ENCODE assay signal across 20 cellular contexts in genomic region chr22:24543068-24543675, GRCh38. TPM values are rescaled to one million over a fixed set of nuclear protein-coding genes. Genes with fewer than 3 reads are reported as not detected.
A peak's percentile ranks its signal among the peaks of the same experiment; 100 is the strongest.
DNase-seq lines count a peak whose midpoint lies in the region; ATAC-seq and TF ChIP-seq lines count a peak whose summit lies in the region.
"Had no signal": no experiment of that assay in that cellular context is flagged by ENCODE, and none has a peak within 500 bp of the region (broad histone marks: within the 10 kb centered on the region; RNA-seq: fewer than 3 reads in every experiment).

No MANE protein-coding gene starts in this region.

- H3K9me3 ChIP-seq in stomach (no peaks in the 10 kb centered on the region), WERI-Rb-1 (ENCODE audit: severe bottlenecking) (no peaks in the 10 kb centered on the region)
- H3K9me3 ChIP-seq: HAP-1, uterus had no signal

- H3K27ac Mint-ChIP-seq in memory B cell, result peak overlapping the region; percentile 47
- H3K27ac Mint-ChIP-seq: CD8-positive, alpha-beta memory T cell; naive thymus-derived CD8-positive, alpha-beta T cell; T-helper 2 cell treated with Interferon-gamma antibody and Interleukin-4, amounts not matched to agents 5 μg/mL and 100 μg/mL, for 36 hours had no signal

- H3K9me3 Mint-ChIP-seq in memory B cell, result no peaks in the 10 kb centered on the region
- H3K9me3 Mint-ChIP-seq: CD8-positive, alpha-beta memory T cell; naive thymus-derived CD8-positive, alpha-beta T cell; T-helper 2 cell treated with Interferon-gamma antibody and Interleukin-4, amounts not matched to agents 5 μg/mL and 100 μg/mL, for 36 hours had no signal

- H3K4me1 Mint-ChIP-seq in memory B cell, result peaks cover 25% of the 10 kb centered on the region
- H3K4me1 Mint-ChIP-seq: CD8-positive, alpha-beta memory T cell had no signal

- no peaks in the 10 kb centered on the region for H3K27me3 ChIP-seq in KMS-11 (ENCODE audit: insufficient read depth, low read depth)
- H3K27me3 ChIP-seq in dorsolateral prefrontal cortex, result no peaks in the 10 kb centered on the region
- H3K27me3 ChIP-seq in stomach, result no peaks in the 10 kb centered on the region
- H3K27me3 ChIP-seq in WERI-Rb-1 (ENCODE audit: insufficient read depth, low read depth, severe bottlenecking), result no peaks in the 10 kb centered on the region
- H3K27me3 ChIP-seq: uterus had no signal

- no peak overlapping the region for H2AFZ ChIP-seq in KMS-11 (ENCODE audit: low read depth)

- no peak for TF ChIP-seq EP300 in stomach (IDR thresholded peaks at IDR 0.05)

- TF ChIP-seq CTCF in KMS-11 (conservative IDR thresholded peaks at IDR 0.05; ENCODE audit: low read depth, low read length) (no peak), dorsolateral prefrontal cortex (IDR thresholded peaks at IDR 0.05 in 54 of 56, conservative IDR thresholded peaks at IDR 0.05 in 2 of 56; ENCODE audit: low read depth in 1 of 56, partially characterized antibody in 56 of 56) (no peak), stomach (IDR thresholded peaks at IDR 0.05) (no peak), WERI-Rb-1 (IDR thresholded peaks at IDR 0.05; ENCODE audit: low read depth, low read length) (no peak)

- no peak overlapping the region for H3K4me3 Mint-ChIP-seq in memory B cell
- H3K4me3 Mint-ChIP-seq: CD8-positive, alpha-beta memory T cell; T-helper 2 cell treated with Interferon-gamma antibody and Interleukin-4, amounts not matched to agents 5 μg/mL and 100 μg/mL, for 36 hours had no signal

- no peaks in the 10 kb centered on the region for H3K79me2 ChIP-seq in KMS-11 (ENCODE audit: insufficient read depth, low read depth)

- peaks cover 36% of the 10 kb centered on the region for H3K36me3 Mint-ChIP-seq in memory B cell

- H4K20me1 ChIP-seq in KMS-11 (ENCODE audit: insufficient read depth), result no peaks in the 10 kb centered on the region

- intact Hi-C loops in dorsolateral prefrontal cortex (cut with DNase I), result no loop called here
- intact Hi-C loops in stomach (cut with DNase I; ENCODE audit: low total_unique reads), result no loop called here

- DNase-seq in dorsolateral prefrontal cortex (no peak), memory B cell (ENCODE audit: low spot score in 2 of 2) (no peak), stomach (peak; percentile 39), SIG-M5 (lab: John Stamatoyannopoulos, UW) (no peak), WERI-Rb-1 (no peak)
- DNase-seq: activated CD4-positive, alpha-beta T cell treated with anti-CD3 and anti-CD28 coated beads, Interleukin-2, amount 50 U/mL, for 4 hours; activated gamma-delta T cell treated with Interleukin-2 at 50 U/mL for 16 hours; CD8-positive, alpha-beta memory T cell; DMS153; MV-4-11; naive thymus-derived CD8-positive, alpha-beta T cell; NCI-H526 treated with DMSO at 0.1 percent for 48 hours; RPMI8226; uterus had no signal

- H3K27ac ChIP-seq in KMS-11 (peak overlapping the region; percentile 75; the same call in 1 of the 2 replicates), dorsolateral prefrontal cortex (peak overlapping the region in 34 of 59 donors; percentile 0 to 90 (median 61)), stomach (peak overlapping the region in 4 of 5 donors; percentile 16 to 74 (median 66)), WERI-Rb-1 (no peak overlapping the region)
- H3K27ac ChIP-seq: epithelial cell of prostate, uterus had no signal

- H3K4me2 ChIP-seq in KMS-11, result peak overlapping the region; percentile 44; the same call in 1 of the 2 replicates

- H3K9ac ChIP-seq in KMS-11, result no peak overlapping the region

- no peak overlapping the region for H3K4me3 ChIP-seq in KMS-11 (IDR thresholded peaks at IDR 0.05; ENCODE audit: insufficient read depth, low read depth, low read length)
- H3K4me3 ChIP-seq in dorsolateral prefrontal cortex, result no peak overlapping the region
- H3K4me3 ChIP-seq in stomach, result no peak overlapping the region
- H3K4me3 ChIP-seq in WERI-Rb-1 (ENCODE audit: low read depth, low read length), result no peak overlapping the region
- H3K4me3 ChIP-seq: HAP-1, uterus had no signal

- WGBS in stomach, 5 donors, result 40 to 74% (median 47%) methylated on average over 8 to 10 of the region's 10 CpGs

- no peaks in the 10 kb centered on the region for H3K27me3 Mint-ChIP-seq in memory B cell
- H3K27me3 Mint-ChIP-seq: CD8-positive, alpha-beta memory T cell; naive thymus-derived CD8-positive, alpha-beta T cell had no signal

- TF ChIP-seq POLR2A in stomach (IDR thresholded peaks at IDR 0.05), result no peak

- no peak for ATAC-seq in memory B cell (ENCODE audit: low read depth)
- ATAC-seq in GM19023 (IDR thresholded peaks at IDR 0.05; ENCODE audit: unreplicated experiment), result no peak
- ATAC-seq: naive thymus-derived CD8-positive, alpha-beta T cell had no signal

- peaks cover 13% of the 10 kb centered on the region; the same call in 1 of the 2 replicates for H3K36me3 ChIP-seq in KMS-11 (ENCODE audit: insufficient read depth)
- H3K36me3 ChIP-seq in stomach, result peaks cover 65 to 96% (median 91%) of the 10 kb centered on the region in 4 donors
- peaks cover 71% of the 10 kb centered on the region for H3K36me3 ChIP-seq in WERI-Rb-1
- H3K36me3 ChIP-seq: uterus had no signal

- H3K4me1 ChIP-seq in KMS-11 (ENCODE audit: low read depth, poor library complexity, severe bottlenecking), result peaks cover 43% of the 10 kb centered on the region
- peaks cover 33 to 66% (median 52%) of the 10 kb centered on the region in 4 donors for H3K4me1 ChIP-seq in stomach
- H3K4me1 ChIP-seq: HAP-1, uterus had no signal

RNA-seq across cellular contexts. Expression of gene GUCD1, which starts 11.8 kb away (rescaled TPM):
- total RNA-seq in dorsolateral prefrontal cortex (10 to 100 TPM; 22.1 to 69.1 (median 37.8) TPM), stomach (100 to 1,000 TPM; 120 to 196 (median 171) TPM)
- polyA plus RNA-seq in stomach, result 100 to 1,000 TPM in 2 of 3 donors, 10 to 100 TPM in 1; 87.4 to 165 (median 110) TPM

RNA-seq across cellular contexts. Expression of gene SNRPD3, which starts 12.6 kb away (rescaled TPM):
- total RNA-seq in dorsolateral prefrontal cortex (10 to 100 TPM; 35.6 to 96.2 (median 63.6) TPM), stomach (100 to 1,000 TPM in 4 of 5 donors, 10 to 100 TPM in 1; 75.6 to 153 (median 121) TPM)
- 100 to 1,000 TPM; 101 to 144 (median 109) TPM for polyA plus RNA-seq in stomach

RNA-seq across cellular contexts. Expression of gene UPB1, which starts 48.0 kb away (rescaled TPM):
- total RNA-seq in dorsolateral prefrontal cortex, result 1 to 10 TPM in 41 of 120 experiments, under 1 TPM in 76, not detected in 3; 0.13 to 4.9 (median 0.77) TPM
- total RNA-seq in stomach, result under 1 TPM in 1 of 5 donors, not detected in 4; 0.73 TPM
- polyA plus RNA-seq in stomach, result under 1 TPM in 1 of 3 donors, not detected in 2; 0.35 TPM
- total RNA-seq: CD8-positive, alpha-beta memory T cell; osteocyte had no signal

RNA-seq across cellular contexts. Expression of gene LRRC75B, which starts 49.7 kb away (rescaled TPM):
- total RNA-seq in dorsolateral prefrontal cortex (10 to 100 TPM in 111 of 120 experiments, 1 to 10 TPM in 9; 6.4 to 27.7 (median 13.8) TPM), stomach (10 to 100 TPM in 4 of 5 donors, 1 to 10 TPM in 1; 7.2 to 31.7 (median 24.8) TPM)
- polyA plus RNA-seq in stomach, result 10 to 100 TPM in 2 of 3 donors, 1 to 10 TPM in 1; 8.6 to 28.5 (median 26.1) TPM
- total RNA-seq: naive thymus-derived CD8-positive, alpha-beta T cell had no signal
- polyA plus RNA-seq: CD8-positive, alpha-beta memory T cell had no signal

RNA-seq across cellular contexts. Expression of gene GGT1, which starts 59.8 kb away (rescaled TPM):
- total RNA-seq in dorsolateral prefrontal cortex, result 10 to 100 TPM in 107 of 120 experiments, 1 to 10 TPM in 13; 6.2 to 29.0 (median 13.6) TPM
- 10 to 100 TPM in 3 of 5 donors, 1 to 10 TPM in 2; 5.3 to 24.3 (median 17.4) TPM for total RNA-seq in stomach
- 10 to 100 TPM; 21.5 to 87.1 (median 26.6) TPM for polyA plus RNA-seq in stomach
